25 cellular contexts compared by ENCODE assay signal in the genomic region with DNA sequence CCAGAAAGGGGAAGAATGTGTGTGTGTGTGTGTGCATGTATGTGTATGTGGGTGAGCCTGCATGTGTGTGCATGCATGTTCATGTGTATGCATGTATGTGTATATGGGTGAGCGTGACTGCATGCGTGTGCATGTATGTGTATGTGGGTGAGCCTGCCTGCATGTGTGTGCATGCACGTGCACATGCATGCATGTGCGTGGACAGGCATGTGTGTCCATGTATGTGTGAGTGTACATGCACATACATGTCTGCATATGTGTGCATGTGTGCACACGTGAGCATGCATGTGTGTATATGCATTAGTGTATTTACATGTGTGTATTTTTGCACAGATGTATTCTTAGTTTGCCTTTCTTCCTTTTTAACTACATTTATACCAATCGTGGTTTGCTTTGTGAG.
A peak's percentile ranks its signal among the peaks of the same experiment; 100 is the strongest.
DNase-seq lines count a peak whose midpoint lies in the region; ATAC-seq, FAIRE-seq and TF ChIP-seq lines count a peak whose summit lies in the region.
"Had no signal": no experiment of that assay in that cellular context is flagged by ENCODE, and none has a peak within 500 bp of the region (broad histone marks: within the 10 kb centered on the region; RNA-seq: fewer than 3 reads in every experiment).

No MANE protein-coding gene starts in this region.

- H4K20me1 ChIP-seq in HepG2 (ENCODE audit: insufficient read depth, low read length) = no peaks in the 10 kb centered on the region
- H4K20me1 ChIP-seq in neural progenitor cell (ENCODE audit: low read depth) = no peaks in the 10 kb centered on the region
- H4K20me1 ChIP-seq: BLaER1 had no signal

- H3K79me2 ChIP-seq in HepG2 (ENCODE audit: insufficient read depth, low read length) (no peaks in the 10 kb centered on the region), neural progenitor cell (ENCODE audit: low read depth) (no peaks in the 10 kb centered on the region)

- DNase-seq in HepG2 (ENCODE audit: low spot score) (no peak), right lobe of liver (no peak), fibroblast of gingiva (ENCODE audit: low read depth) (peak; percentile 2), neural progenitor cell (ENCODE audit: low spot score) (no peak), type B pancreatic cell (ENCODE audit: extremely low spot score, unreplicated experiment) (no peak), small intestine (no peak), NAMALWA (ENCODE audit: low spot score) (no peak), SIG-M5 treated with dmso at 0.1 percent for 504 hours (lab: John Stamatoyannopoulos, UW; ENCODE audit: unreplicated experiment) (no peak)
- DNase-seq: Caco-2; CD4-positive, CD25-positive, alpha-beta regulatory T cell; CD8-positive, alpha-beta T cell; DMS153; EL; GDM1; HFFc6 had no signal

- H3K36me3 ChIP-seq in HepG2 (replicated peaks in 1 of 2; ENCODE audit: control insufficient read depth in 1 of 2, insufficient read depth in 2 of 2, low read length in 2 of 2) = no peaks in the 10 kb centered on the region
- no peaks in the 10 kb centered on the region for H3K36me3 ChIP-seq in right lobe of liver
- no peaks in the 10 kb centered on the region for H3K36me3 ChIP-seq in neural progenitor cell
- H3K36me3 ChIP-seq in small intestine (ENCODE audit: control insufficient read depth in 2 of 2, insufficient read depth in 2 of 2, low read length in 2 of 2) = no peaks in the 10 kb centered on the region
- H3K36me3 ChIP-seq: BLaER1, HAP-1 had no signal

- peaks cover 31% of the 10 kb centered on the region for H3F3A ChIP-seq in neural progenitor cell (ENCODE audit: low read depth)

- no peak for TF ChIP-seq EP300 in HepG2 (IDR thresholded peaks at IDR 0.05; ENCODE audit: low read depth in 2 of 2, low read length in 2 of 2)
- TF ChIP-seq EP300 in HepG2 (CRISPR knock-in tag; IDR thresholded peaks at IDR 0.05; ENCODE audit: borderline replicate concordance) = no peak

- H3K9me3 Mint-ChIP-seq in neural progenitor cell = peaks cover 16% of the 10 kb centered on the region
- peaks cover 9% of the 10 kb centered on the region for H3K9me3 Mint-ChIP-seq in type B pancreatic cell
- H3K9me3 Mint-ChIP-seq: CD8-positive, alpha-beta T cell; GM23338 had no signal

- ATAC-seq in HepG2 (no peak), right lobe of liver (no peak)
- ATAC-seq: CD8-positive, alpha-beta T cell; GM12878 had no signal

- no peak overlapping the region for H3K27ac ChIP-seq in HepG2 (ENCODE audit: extremely low read length, insufficient read depth, low read length)
- H3K27ac ChIP-seq in right lobe of liver = no peak overlapping the region
- no peak overlapping the region for H3K27ac ChIP-seq in neural progenitor cell
- no peak overlapping the region for H3K27ac ChIP-seq in small intestine (ENCODE audit: low read depth in 1 of 2, low read length in 1 of 2)
- H3K27ac ChIP-seq: 22Rv1, BLaER1, C4-2B had no signal

- no peaks in the 10 kb centered on the region for H3K9me3 ChIP-seq in HepG2 (ENCODE audit: low read length)
- H3K9me3 ChIP-seq in right lobe of liver = no peaks in the 10 kb centered on the region
- H3K9me3 ChIP-seq in neural progenitor cell (ENCODE audit: low read depth) = no peaks in the 10 kb centered on the region
- peaks cover 3% of the 10 kb centered on the region for H3K9me3 ChIP-seq in small intestine (ENCODE audit: control insufficient read depth, low read depth)
- H3K9me3 ChIP-seq: BLaER1, Caco-2, HAP-1 had no signal

- in situ Hi-C loops in HepG2 (cut with HindIII; ENCODE audit: extremely low pct_ligation_motif_present, low pct_unique_long_range_greater_than_20kb) = no loop called here

- FAIRE-seq in HepG2 (lab: Jason Lieb, UNC) (no peak), small intestine (lab: Jason Lieb, UNC) (no peak)
- FAIRE-seq: A204.1, GM12878, GM19239, H54 had no signal

- no peak overlapping the region for H3K9ac ChIP-seq in HepG2 (ENCODE audit: insufficient read depth, low read depth, low read length)
- H3K9ac ChIP-seq in neural progenitor cell = no peak overlapping the region
- H3K9ac ChIP-seq: BLaER1 had no signal

- H3K4me3 ChIP-seq in HepG2 (replicated peaks in 1 of 3; ENCODE audit: insufficient read depth in 1 of 3, low read depth in 2 of 3, low read length in 3 of 3) (no peak overlapping the region), right lobe of liver (no peak overlapping the region), neural progenitor cell (no peak overlapping the region), small intestine (ENCODE audit: low read depth in 1 of 2, low read length in 2 of 2) (no peak overlapping the region)
- H3K4me3 ChIP-seq: BLaER1, GM12878, GM23338, HAP-1 had no signal

- CTCF ChIA-PET in HepG2 (lab: Yijun Ruan, JAX; ENCODE audit: low intra/inter-chr PET ratio, low total read pairs) = no interaction called here

- H3K27ac Mint-ChIP-seq in neural progenitor cell (peak overlapping the region; percentile 48), type B pancreatic cell (no peak overlapping the region)
- H3K27ac Mint-ChIP-seq: B cell; CD4-positive, CD25-positive, alpha-beta regulatory T cell; CD8-positive, alpha-beta T cell; GM23338; HFFc6 had no signal

- no TSS peak for BruUV-seq in HepG2 (replicated peaks; lab: Mats Ljungman, UMichigan)

- H3K4me2 ChIP-seq in HepG2 (ENCODE audit: low read depth, low read length) = no peak overlapping the region
- H3K4me2 ChIP-seq in neural progenitor cell = no peak overlapping the region
- H3K4me2 ChIP-seq: BLaER1, GM23338 had no signal

- H3K27me3 ChIP-seq in HepG2 (ENCODE audit: control insufficient read depth in 1 of 2, insufficient read depth in 2 of 2, low read length in 2 of 2) (no peaks in the 10 kb centered on the region), right lobe of liver (no peaks in the 10 kb centered on the region), neural progenitor cell (no peaks in the 10 kb centered on the region), small intestine (ENCODE audit: control insufficient read depth in 2 of 2, insufficient read depth in 2 of 2, low read length in 2 of 2) (no peaks in the 10 kb centered on the region)
- H3K27me3 ChIP-seq: BLaER1 had no signal

- TF ChIP-seq POLR2A in HepG2 (IDR thresholded peaks at IDR 0.05; ENCODE audit: insufficient read depth in 1 of 2, low read depth in 2 of 2, low read length in 2 of 2) (no peak), right lobe of liver (IDR thresholded peaks at IDR 0.05) (no peak)

- H3K27me3 Mint-ChIP-seq in neural progenitor cell (ENCODE audit: insufficient read depth, low read depth) (peaks cover 6% of the 10 kb centered on the region), type B pancreatic cell (peaks cover 3% of the 10 kb centered on the region)

- H2AFZ ChIP-seq in HepG2 (ENCODE audit: low read length) = no peak overlapping the region
- H2AFZ ChIP-seq in neural progenitor cell (replicated peaks) = no peak overlapping the region
- H2AFZ ChIP-seq: GM23338 had no signal

- peaks cover 45% of the 10 kb centered on the region for H3K4me1 Mint-ChIP-seq in neural progenitor cell
- peaks cover 2% of the 10 kb centered on the region for H3K4me1 Mint-ChIP-seq in type B pancreatic cell (ENCODE audit: unreplicated experiment)
- H3K4me1 Mint-ChIP-seq: B cell; CD4-positive, CD25-positive, alpha-beta regulatory T cell had no signal

- H3K4me3 Mint-ChIP-seq in neural progenitor cell (peak overlapping the region; percentile 0), type B pancreatic cell (no peak overlapping the region)
- H3K4me3 Mint-ChIP-seq: B cell; CD4-positive, CD25-positive, alpha-beta regulatory T cell; CD8-positive, alpha-beta T cell; GM23338; HFFc6 had no signal

- TF ChIP-seq CTCF in HepG2 (CRISPR knock-in tag; IDR thresholded peaks at IDR 0.05) (no peak), right lobe of liver (IDR thresholded peaks at IDR 0.05) (no peak), neural progenitor cell (IDR thresholded peaks at IDR 0.05) (no peak), type B pancreatic cell (conservative IDR thresholded peaks at IDR 0.05) (no peak)

- whole genome bisulfite sequencing in HepG2 (ENCODE audit: low lambda C conversion rate) = 39% methylated on average over 6 of the region's 6 CpGs
- 14% methylated on average over 1 of the region's 6 CpGs for WGBS in right lobe of liver (ENCODE audit: insufficient coverage, low coverage, low lambda C conversion rate, missing lambda C conversion rate)
- WGBS in small intestine, 3 donors = 92 to 94% (median 93%) methylated on average over 6 of the region's 6 CpGs

- H3K36me3 Mint-ChIP-seq in neural progenitor cell (peaks cover 1% of the 10 kb centered on the region), type B pancreatic cell (no peaks in the 10 kb centered on the region)
- H3K36me3 Mint-ChIP-seq: CD4-positive, CD25-positive, alpha-beta regulatory T cell; CD8-positive, alpha-beta T cell had no signal

- H3K4me1 ChIP-seq in HepG2 (ENCODE audit: insufficient read depth, low read length) (no peaks in the 10 kb centered on the region), right lobe of liver (no peaks in the 10 kb centered on the region), neural progenitor cell (peaks cover 36% of the 10 kb centered on the region), small intestine (ENCODE audit: control insufficient read depth in 2 of 2, insufficient read depth in 1 of 2, low read depth in 1 of 2, low read length in 1 of 2) (no peaks in the 10 kb centered on the region)
- H3K4me1 ChIP-seq: BLaER1, Caco-2, HAP-1 had no signal

- POLR2A ChIA-PET in HepG2 (lab: Yijun Ruan, JAX) = no interaction called here

- TF ChIP-seq RAD21 in HepG2 (CRISPR knock-in tag; IDR thresholded peaks at IDR 0.05) = no peak

- intact Hi-C loops in HepG2 (cut with micrococcal nuclease; ENCODE audit: unreplicated experiment) = no loop called here
- intact Hi-C loops in right lobe of liver (cut with DNase I) = no loop called here

TF ChIP-seq in HepG2, 621 proteins besides CTCF, POLR2A, EP300 and RAD21:
- no peak for TF ChIP-seq ZMAT3 (CRISPR knock-in tag; conservative IDR thresholded peaks at IDR 0.05)
- TF ChIP-seq, protein P1, sequence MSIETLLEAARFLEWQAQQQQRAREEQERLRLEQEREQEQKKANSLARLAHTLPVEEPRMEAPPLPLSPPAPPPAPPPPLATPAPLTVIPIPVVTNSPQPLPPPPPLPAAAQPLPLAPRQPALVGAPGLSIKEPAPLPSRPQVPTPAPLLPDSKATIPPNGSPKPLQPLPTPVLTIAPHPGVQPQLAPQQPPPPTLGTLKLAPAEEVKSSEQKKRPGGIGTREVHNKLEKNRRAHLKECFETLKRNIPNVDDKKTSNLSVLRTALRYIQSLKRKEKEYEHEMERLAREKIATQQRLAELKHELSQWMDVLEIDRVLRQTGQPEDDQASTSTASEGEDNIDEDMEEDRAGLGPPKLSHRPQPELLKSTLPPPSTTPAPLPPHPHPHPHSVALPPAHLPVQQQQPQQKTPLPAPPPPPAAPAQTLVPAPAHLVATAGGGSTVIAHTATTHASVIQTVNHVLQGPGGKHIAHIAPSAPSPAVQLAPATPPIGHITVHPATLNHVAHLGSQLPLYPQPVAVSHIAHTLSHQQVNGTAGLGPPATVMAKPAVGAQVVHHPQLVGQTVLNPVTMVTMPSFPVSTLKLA (IDR thresholded peaks at IDR 0.05) = peak; percentile 91
